9 cellular contexts compared by ENCODE assay signal in genomic region chr15:31459011-31459748, GRCh38.
DNase-seq lines count a peak whose midpoint lies in the region; ATAC-seq and TF ChIP-seq lines count a peak whose summit lies in the region.
"Had no signal": no experiment of that assay in that cellular context is flagged by ENCODE, and none has a peak within 500 bp of the region (broad histone marks: within the 10 kb centered on the region; RNA-seq: fewer than 3 reads in every experiment).

No MANE protein-coding gene starts in this region.

- WGBS in esophagus squamous epithelium, 2 donors = 36 to 39% methylated on average over 5 to 6 of the region's 6 CpGs
- WGBS in spleen, 5 donors = 57 to 74% (median 64%) methylated on average over 6 of the region's 6 CpGs

- H3K27ac ChIP-seq in esophagus squamous epithelium (peak overlapping the region; percentile 30 to 57 (median 48)), spleen (peak overlapping the region in 4 of 8 donors; percentile 2 to 66 (median 10))
- H3K27ac ChIP-seq: neutrophil had no signal

- peak; percentile 83 for ATAC-seq in GM21717 (IDR thresholded peaks at IDR 0.05; ENCODE audit: unreplicated experiment)

- intact Hi-C loops in esophagus squamous epithelium (cut with DNase I) (no loop called here), spleen (cut with DNase I; ENCODE audit: low total_unique reads) (no loop called here)

- H3K36me3 ChIP-seq in esophagus squamous epithelium (no peaks in the 10 kb centered on the region), spleen (no peaks in the 10 kb centered on the region)
- H3K36me3 ChIP-seq: neutrophil had no signal

- no peak overlapping the region for H3K4me3 Mint-ChIP-seq in endothelial cell (ENCODE audit: unreplicated experiment)

- no peaks in the 10 kb centered on the region for H3K9me3 ChIP-seq in esophagus squamous epithelium
- H3K9me3 ChIP-seq in spleen = peaks cover 0 to 11% (median 7%) of the 10 kb centered on the region in 8 donors
- H3K9me3 ChIP-seq: neutrophil had no signal

- H3K27me3 ChIP-seq in esophagus squamous epithelium (no peaks in the 10 kb centered on the region), spleen (replicated peaks in 1 of 7) (no peaks in the 10 kb centered on the region)

- no peak overlapping the region for H3K27ac Mint-ChIP-seq in endothelial cell (ENCODE audit: unreplicated experiment)

- CTCF ChIA-PET in HEK293T (lab: Yijun Ruan, JAX) = no interaction called here

- in situ Hi-C loops in GM13977 (cut with MboI; ENCODE audit: low pct_unique_long_range_greater_than_20kb, low sequenced_read_pairs, unreplicated experiment) = no loop called here

- H3K9me3 Mint-ChIP-seq in endothelial cell (ENCODE audit: unreplicated experiment) = no peaks in the 10 kb centered on the region

- POLR2A ChIA-PET in HEK293T (lab: Yijun Ruan, JAX) = no interaction called here

- TF ChIP-seq CTCF in GM13977 (IDR thresholded peaks at IDR 0.05; ENCODE audit: extremely low read depth, insufficient read depth, missing control alignments) = no peak
- TF ChIP-seq CTCF in esophagus squamous epithelium (IDR thresholded peaks at IDR 0.05) = no peak
- no peak for TF ChIP-seq CTCF in spleen (IDR thresholded peaks at IDR 0.05 in 8 of 11, conservative IDR thresholded peaks at IDR 0.05 in 3 of 11)
- TF ChIP-seq CTCF in endothelial cell (IDR thresholded peaks at IDR 0.05; ENCODE audit: unreplicated experiment) = no peak

- TF ChIP-seq POLR2A in esophagus squamous epithelium (IDR thresholded peaks at IDR 0.05) (peak in 1 of 4 donors; percentile 29), spleen (IDR thresholded peaks at IDR 0.05) (no peak)

- H3K4me1 ChIP-seq in esophagus squamous epithelium (peaks cover 13 to 40% (median 24%) of the 10 kb centered on the region in 3 donors), spleen (peaks cover 0 to 33% (median 22%) of the 10 kb centered on the region in 6 donors)

- H3K27me3 Mint-ChIP-seq in endothelial cell (ENCODE audit: unreplicated experiment) = peaks cover under 1% of the 10 kb centered on the region

- H3K4me3 ChIP-seq in esophagus squamous epithelium = no peak overlapping the region
- peak overlapping the region in 1 of 8 donors; percentile 22 for H3K4me3 ChIP-seq in spleen

- peak; percentile 82 for DNase-seq in GM13977 (ENCODE audit: low spot score)
- DNase-seq in NCI-H526 treated with DMSO at 0.1 percent for 48 hours (lab: John Stamatoyannopoulos, UW) = peak; percentile 77
- no peak for DNase-seq in esophagus squamous epithelium (lab: John Stamatoyannopoulos, UW)
- DNase-seq in spleen = no peak
- no peak for DNase-seq in endothelial cell (ENCODE audit: low spot score)
- no peak for DNase-seq in HEK293T (ENCODE audit: extremely low spot score)
- DNase-seq in putamen (ENCODE audit: low spot score) = no peak

- H3K36me3 Mint-ChIP-seq in endothelial cell (ENCODE audit: low read depth, unreplicated experiment) = no peaks in the 10 kb centered on the region

- H3K4me1 Mint-ChIP-seq in endothelial cell (ENCODE audit: unreplicated experiment) = peaks cover 1% of the 10 kb centered on the region

TF ChIP-seq in HEK293T, 16 proteins besides CTCF, POLR2A, EP300 and RAD21:
- no peak for TF ChIP-seq BHLHE40 (IDR thresholded peaks at IDR 0.05; ENCODE audit: borderline replicate concordance)
- no peak for TF ChIP-seq ZNF384 (IDR thresholded peaks at IDR 0.05)
- TF ChIP-seq ARNT (IDR thresholded peaks at IDR 0.05) = no peak
- no peak for TF ChIP-seq LEF1 (IDR thresholded peaks at IDR 0.05; ENCODE audit: borderline replicate concordance)
- TF ChIP-seq HDGF (IDR thresholded peaks at IDR 0.05; ENCODE audit: borderline replicate concordance) = no peak
- TF ChIP-seq FOXM1 (IDR thresholded peaks at IDR 0.05; ENCODE audit: borderline replicate concordance) = no peak
- TF ChIP-seq PKNOX1 (IDR thresholded peaks at IDR 0.05) = no peak
- TF ChIP-seq SUZ12 (IDR thresholded peaks at IDR 0.05) = no peak
- TF ChIP-seq FOXA1 (IDR thresholded peaks at IDR 0.05) = no peak
- TF ChIP-seq ELF4 (IDR thresholded peaks at IDR 0.05) = no peak
- TF ChIP-seq TARDBP (IDR thresholded peaks at IDR 0.05) = no peak
- TF ChIP-seq NFRKB (IDR thresholded peaks at IDR 0.05) = no peak
- no peak for TF ChIP-seq SP1 (IDR thresholded peaks at IDR 0.05)
- no peak for TF ChIP-seq L3MBTL2 (conservative IDR thresholded peaks at IDR 0.05)
- no peak for TF ChIP-seq FOXK2 (IDR thresholded peaks at IDR 0.05)
- no peak for TF ChIP-seq CTBP1 (IDR thresholded peaks at IDR 0.05; ENCODE audit: borderline replicate concordance)
TF ChIP-seq in HEK293T: peak in this region for 0.

Comparison
In these comparisons a context has a peak if more than half of its experiments do, and no peak if none do; other contexts are left out.
1. DNase-seq: peak in GM13977 (single experiment) and NCI-H526 treated with DMSO at 0.1 percent for 48 hours (single experiment); none in esophagus squamous epithelium (single experiment), spleen (single experiment), endothelial cell (single experiment), HEK293T (single experiment) and putamen (single experiment).